Comparison of ENCODE assay signal across 1 cellular context in the genomic region with DNA sequence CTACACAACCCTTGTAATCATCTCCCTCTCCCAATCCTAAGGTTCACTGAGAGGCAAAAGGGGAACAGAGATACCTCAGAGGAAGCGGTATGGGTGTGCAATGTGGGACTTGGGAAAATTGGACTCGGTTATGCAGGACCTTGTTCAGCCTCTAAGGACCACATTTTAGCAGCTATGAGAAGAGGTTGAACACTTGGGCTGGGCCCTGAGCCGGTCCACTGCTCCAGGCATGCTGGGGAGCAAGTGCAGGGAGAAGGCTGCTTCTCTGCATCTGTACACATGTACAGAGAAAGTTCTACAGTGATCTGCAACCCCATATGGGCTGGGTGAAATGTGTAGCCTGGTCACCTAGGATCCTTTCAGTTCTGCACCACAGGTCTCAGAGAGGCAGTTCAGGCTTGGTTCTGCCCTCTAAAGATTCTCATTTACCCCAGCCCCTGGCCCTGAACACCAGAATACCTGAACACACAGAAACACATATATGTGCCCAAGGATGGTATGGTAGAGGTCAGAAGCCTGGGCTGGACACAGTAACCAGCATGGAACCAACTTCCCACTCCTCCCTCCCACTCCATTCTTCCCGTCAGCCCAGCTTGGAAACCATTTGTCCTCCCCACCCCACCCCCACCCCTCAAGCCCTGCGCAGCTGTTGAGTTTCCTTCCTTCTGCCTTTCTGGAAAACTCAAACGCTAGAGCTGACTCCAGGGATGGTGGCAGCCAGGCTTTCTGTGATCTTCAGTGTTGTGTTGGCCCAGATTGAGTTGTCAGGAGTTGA.
TF ChIP-seq lines count a peak whose summit lies in the region.

No MANE protein-coding gene starts in this region.

TF ChIP-seq in HEK293, 187 proteins besides CTCF, POLR2A, EP300 and RAD21 (continued from another document and continues in another):
- TF ChIP-seq, protein P1, sequence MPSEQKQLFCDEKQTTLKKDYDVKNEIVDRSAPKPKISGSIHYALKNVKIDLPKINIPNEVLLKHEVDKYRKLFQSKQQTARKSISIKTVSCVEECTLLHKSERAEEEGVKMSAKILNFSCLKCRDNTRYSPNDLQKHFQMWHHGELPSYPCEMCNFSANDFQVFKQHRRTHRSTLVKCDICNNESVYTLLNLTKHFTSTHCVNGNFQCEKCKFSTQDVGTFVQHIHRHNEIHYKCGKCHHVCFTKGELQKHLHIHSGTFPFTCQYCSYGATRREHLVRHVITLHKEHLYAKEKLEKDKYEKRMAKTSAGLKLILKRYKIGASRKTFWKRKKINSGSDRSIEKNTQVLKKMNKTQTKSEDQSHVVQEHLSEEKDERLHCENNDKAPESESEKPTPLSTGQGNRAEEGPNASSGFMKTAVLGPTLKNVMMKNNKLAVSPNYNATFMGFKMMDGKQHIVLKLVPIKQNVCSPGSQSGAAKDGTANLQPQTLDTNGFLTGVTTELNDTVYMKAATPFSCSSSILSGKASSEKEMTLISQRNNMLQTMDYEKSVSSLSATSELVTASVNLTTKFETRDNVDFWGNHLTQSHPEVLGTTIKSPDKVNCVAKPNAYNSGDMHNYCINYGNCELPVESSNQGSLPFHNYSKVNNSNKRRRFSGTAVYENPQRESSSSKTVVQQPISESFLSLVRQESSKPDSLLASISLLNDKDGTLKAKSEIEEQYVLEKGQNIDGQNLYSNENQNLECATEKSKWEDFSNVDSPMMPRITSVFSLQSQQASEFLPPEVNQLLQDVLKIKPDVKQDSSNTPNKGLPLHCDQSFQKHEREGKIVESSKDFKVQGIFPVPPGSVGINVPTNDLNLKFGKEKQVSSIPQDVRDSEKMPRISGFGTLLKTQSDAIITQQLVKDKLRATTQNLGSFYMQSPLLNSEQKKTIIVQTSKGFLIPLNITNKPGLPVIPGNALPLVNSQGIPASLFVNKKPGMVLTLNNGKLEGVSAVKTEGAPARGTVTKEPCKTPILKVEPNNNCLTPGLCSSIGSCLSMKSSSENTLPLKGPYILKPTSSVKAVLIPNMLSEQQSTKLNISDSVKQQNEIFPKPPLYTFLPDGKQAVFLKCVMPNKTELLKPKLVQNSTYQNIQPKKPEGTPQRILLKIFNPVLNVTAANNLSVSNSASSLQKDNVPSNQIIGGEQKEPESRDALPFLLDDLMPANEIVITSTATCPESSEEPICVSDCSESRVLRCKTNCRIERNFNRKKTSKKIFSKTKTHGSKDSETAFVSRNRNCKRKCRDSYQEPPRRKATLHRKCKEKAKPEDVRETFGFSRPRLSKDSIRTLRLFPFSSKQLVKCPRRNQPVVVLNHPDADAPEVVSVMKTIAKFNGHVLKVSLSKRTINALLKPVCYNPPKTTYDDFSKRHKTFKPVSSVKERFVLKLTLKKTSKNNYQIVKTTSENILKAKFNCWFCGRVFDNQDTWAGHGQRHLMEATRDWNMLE (tag by site-specific recombination; conservative IDR thresholded peaks at IDR 0.05; ENCODE audit: low read depth) = no peak
- TF ChIP-seq ZNF624 (tag by site-specific recombination; IDR thresholded peaks at IDR 0.05) (no peak), EGR2 (tag by site-specific recombination; IDR thresholded peaks at IDR 0.05; ENCODE audit: low read depth) (peak; percentile 53; the same call in 1 of the 2 replicates), ZNF114 (tag by site-specific recombination; IDR thresholded peaks at IDR 0.05) (no peak), ZNF426 (tag by site-specific recombination; IDR thresholded peaks at IDR 0.05) (no peak), ZNF654 (tag by site-specific recombination; IDR thresholded peaks at IDR 0.05; ENCODE audit: low read depth) (no peak), ZFHX2 (tag by site-specific recombination; conservative IDR thresholded peaks at IDR 0.05) (peak; percentile 67), ZNF211 (tag by site-specific recombination; IDR thresholded peaks at IDR 0.05; ENCODE audit: low read depth) (no peak), ZNF324 (tag by site-specific recombination; IDR thresholded peaks at IDR 0.05) (no peak), ZNF600 (tag by site-specific recombination; IDR thresholded peaks at IDR 0.05) (peak; percentile 75), ZNF335 (tag by site-specific recombination; conservative IDR thresholded peaks at IDR 0.05) (peak; percentile 2; the same call in 1 of the 2 replicates), GLIS1 (tag by site-specific recombination; IDR thresholded peaks at IDR 0.05) (no peak), ZEB2 (tag by site-specific recombination; IDR thresholded peaks at IDR 0.05) (no peak), ZNF2 (tag by site-specific recombination; IDR thresholded peaks at IDR 0.05) (no peak), ZSCAN16 (tag by site-specific recombination; IDR thresholded peaks at IDR 0.05) (no peak), ZNF621 (tag by site-specific recombination; IDR thresholded peaks at IDR 0.05) (no peak), OVOL3 (tag by site-specific recombination; IDR thresholded peaks at IDR 0.05) (no peak), ZNF843 (tag by site-specific recombination; IDR thresholded peaks at IDR 0.05) (no peak), HOXC10 (CRISPR knock-in tag; IDR thresholded peaks at IDR 0.05) (no peak), OSR2 (tag by site-specific recombination; IDR thresholded peaks at IDR 0.05) (no peak)
- TF ChIP-seq, protein P2, sequence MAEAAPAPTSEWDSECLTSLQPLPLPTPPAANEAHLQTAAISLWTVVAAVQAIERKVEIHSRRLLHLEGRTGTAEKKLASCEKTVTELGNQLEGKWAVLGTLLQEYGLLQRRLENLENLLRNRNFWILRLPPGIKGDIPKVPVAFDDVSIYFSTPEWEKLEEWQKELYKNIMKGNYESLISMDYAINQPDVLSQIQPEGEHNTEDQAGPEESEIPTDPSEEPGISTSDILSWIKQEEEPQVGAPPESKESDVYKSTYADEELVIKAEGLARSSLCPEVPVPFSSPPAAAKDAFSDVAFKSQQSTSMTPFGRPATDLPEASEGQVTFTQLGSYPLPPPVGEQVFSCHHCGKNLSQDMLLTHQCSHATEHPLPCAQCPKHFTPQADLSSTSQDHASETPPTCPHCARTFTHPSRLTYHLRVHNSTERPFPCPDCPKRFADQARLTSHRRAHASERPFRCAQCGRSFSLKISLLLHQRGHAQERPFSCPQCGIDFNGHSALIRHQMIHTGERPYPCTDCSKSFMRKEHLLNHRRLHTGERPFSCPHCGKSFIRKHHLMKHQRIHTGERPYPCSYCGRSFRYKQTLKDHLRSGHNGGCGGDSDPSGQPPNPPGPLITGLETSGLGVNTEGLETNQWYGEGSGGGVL (tag by site-specific recombination; IDR thresholded peaks at IDR 0.05) = no peak
- TF ChIP-seq, protein P3, sequence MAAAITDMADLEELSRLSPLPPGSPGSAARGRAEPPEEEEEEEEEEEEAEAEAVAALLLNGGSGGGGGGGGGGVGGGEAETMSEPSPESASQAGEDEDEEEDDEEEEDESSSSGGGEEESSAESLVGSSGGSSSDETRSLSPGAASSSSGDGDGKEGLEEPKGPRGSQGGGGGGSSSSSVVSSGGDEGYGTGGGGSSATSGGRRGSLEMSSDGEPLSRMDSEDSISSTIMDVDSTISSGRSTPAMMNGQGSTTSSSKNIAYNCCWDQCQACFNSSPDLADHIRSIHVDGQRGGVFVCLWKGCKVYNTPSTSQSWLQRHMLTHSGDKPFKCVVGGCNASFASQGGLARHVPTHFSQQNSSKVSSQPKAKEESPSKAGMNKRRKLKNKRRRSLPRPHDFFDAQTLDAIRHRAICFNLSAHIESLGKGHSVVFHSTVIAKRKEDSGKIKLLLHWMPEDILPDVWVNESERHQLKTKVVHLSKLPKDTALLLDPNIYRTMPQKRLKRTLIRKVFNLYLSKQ (tag by site-specific recombination; IDR thresholded peaks at IDR 0.05; ENCODE audit: borderline replicate concordance) = no peak
- TF ChIP-seq, protein P4, sequence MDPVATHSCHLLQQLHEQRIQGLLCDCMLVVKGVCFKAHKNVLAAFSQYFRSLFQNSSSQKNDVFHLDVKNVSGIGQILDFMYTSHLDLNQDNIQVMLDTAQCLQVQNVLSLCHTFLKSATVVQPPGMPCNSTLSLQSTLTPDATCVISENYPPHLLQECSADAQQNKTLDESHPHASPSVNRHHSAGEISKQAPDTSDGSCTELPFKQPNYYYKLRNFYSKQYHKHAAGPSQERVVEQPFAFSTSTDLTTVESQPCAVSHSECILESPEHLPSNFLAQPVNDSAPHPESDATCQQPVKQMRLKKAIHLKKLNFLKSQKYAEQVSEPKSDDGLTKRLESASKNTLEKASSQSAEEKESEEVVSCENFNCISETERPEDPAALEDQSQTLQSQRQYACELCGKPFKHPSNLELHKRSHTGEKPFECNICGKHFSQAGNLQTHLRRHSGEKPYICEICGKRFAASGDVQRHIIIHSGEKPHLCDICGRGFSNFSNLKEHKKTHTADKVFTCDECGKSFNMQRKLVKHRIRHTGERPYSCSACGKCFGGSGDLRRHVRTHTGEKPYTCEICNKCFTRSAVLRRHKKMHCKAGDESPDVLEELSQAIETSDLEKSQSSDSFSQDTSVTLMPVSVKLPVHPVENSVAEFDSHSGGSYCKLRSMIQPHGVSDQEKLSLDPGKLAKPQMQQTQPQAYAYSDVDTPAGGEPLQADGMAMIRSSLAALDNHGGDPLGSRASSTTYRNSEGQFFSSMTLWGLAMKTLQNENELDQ (tag by site-specific recombination; IDR thresholded peaks at IDR 0.05; ENCODE audit: low read depth) = no peak
- TF ChIP-seq, protein P5, sequence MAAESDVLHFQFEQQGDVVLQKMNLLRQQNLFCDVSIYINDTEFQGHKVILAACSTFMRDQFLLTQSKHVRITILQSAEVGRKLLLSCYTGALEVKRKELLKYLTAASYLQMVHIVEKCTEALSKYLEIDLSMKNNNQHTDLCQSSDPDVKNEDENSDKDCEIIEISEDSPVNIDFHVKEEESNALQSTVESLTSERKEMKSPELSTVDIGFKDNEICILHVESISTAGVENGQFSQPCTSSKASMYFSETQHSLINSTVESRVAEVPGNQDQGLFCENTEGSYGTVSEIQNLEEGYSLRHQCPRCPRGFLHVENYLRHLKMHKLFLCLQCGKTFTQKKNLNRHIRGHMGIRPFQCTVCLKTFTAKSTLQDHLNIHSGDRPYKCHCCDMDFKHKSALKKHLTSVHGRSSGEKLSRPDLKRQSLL (tag by site-specific recombination; IDR thresholded peaks at IDR 0.05) = no peak
- TF ChIP-seq, protein P6, sequence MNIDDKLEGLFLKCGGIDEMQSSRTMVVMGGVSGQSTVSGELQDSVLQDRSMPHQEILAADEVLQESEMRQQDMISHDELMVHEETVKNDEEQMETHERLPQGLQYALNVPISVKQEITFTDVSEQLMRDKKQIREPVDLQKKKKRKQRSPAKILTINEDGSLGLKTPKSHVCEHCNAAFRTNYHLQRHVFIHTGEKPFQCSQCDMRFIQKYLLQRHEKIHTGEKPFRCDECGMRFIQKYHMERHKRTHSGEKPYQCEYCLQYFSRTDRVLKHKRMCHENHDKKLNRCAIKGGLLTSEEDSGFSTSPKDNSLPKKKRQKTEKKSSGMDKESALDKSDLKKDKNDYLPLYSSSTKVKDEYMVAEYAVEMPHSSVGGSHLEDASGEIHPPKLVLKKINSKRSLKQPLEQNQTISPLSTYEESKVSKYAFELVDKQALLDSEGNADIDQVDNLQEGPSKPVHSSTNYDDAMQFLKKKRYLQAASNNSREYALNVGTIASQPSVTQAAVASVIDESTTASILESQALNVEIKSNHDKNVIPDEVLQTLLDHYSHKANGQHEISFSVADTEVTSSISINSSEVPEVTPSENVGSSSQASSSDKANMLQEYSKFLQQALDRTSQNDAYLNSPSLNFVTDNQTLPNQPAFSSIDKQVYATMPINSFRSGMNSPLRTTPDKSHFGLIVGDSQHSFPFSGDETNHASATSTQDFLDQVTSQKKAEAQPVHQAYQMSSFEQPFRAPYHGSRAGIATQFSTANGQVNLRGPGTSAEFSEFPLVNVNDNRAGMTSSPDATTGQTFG (tag by site-specific recombination; IDR thresholded peaks at IDR 0.05; ENCODE audit: borderline replicate concordance) = no peak
- TF ChIP-seq, protein P7, sequence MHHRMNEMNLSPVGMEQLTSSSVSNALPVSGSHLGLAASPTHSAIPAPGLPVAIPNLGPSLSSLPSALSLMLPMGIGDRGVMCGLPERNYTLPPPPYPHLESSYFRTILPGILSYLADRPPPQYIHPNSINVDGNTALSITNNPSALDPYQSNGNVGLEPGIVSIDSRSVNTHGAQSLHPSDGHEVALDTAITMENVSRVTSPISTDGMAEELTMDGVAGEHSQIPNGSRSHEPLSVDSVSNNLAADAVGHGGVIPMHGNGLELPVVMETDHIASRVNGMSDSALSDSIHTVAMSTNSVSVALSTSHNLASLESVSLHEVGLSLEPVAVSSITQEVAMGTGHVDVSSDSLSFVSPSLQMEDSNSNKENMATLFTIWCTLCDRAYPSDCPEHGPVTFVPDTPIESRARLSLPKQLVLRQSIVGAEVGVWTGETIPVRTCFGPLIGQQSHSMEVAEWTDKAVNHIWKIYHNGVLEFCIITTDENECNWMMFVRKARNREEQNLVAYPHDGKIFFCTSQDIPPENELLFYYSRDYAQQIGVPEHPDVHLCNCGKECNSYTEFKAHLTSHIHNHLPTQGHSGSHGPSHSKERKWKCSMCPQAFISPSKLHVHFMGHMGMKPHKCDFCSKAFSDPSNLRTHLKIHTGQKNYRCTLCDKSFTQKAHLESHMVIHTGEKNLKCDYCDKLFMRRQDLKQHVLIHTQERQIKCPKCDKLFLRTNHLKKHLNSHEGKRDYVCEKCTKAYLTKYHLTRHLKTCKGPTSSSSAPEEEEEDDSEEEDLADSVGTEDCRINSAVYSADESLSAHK (tag by site-specific recombination; IDR thresholded peaks at IDR 0.05) = no peak
- TF ChIP-seq, protein P8, sequence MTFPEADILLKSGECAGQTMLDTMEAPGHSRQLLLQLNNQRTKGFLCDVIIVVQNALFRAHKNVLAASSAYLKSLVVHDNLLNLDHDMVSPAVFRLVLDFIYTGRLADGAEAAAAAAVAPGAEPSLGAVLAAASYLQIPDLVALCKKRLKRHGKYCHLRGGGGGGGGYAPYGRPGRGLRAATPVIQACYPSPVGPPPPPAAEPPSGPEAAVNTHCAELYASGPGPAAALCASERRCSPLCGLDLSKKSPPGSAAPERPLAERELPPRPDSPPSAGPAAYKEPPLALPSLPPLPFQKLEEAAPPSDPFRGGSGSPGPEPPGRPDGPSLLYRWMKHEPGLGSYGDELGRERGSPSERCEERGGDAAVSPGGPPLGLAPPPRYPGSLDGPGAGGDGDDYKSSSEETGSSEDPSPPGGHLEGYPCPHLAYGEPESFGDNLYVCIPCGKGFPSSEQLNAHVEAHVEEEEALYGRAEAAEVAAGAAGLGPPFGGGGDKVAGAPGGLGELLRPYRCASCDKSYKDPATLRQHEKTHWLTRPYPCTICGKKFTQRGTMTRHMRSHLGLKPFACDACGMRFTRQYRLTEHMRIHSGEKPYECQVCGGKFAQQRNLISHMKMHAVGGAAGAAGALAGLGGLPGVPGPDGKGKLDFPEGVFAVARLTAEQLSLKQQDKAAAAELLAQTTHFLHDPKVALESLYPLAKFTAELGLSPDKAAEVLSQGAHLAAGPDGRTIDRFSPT (tag by site-specific recombination; IDR thresholded peaks at IDR 0.05) = no peak
